24 cellular contexts compared by ENCODE assay signal in genomic region chr13:111502957-111503356, GRCh38.
A peak's percentile ranks its signal among the peaks of the same experiment; 100 is the strongest.
DNase-seq lines count a peak whose midpoint lies in the region; ATAC-seq and TF ChIP-seq lines count a peak whose summit lies in the region.
"Had no signal": no experiment of that assay in that cellular context is flagged by ENCODE, and none has a peak within 500 bp of the region (broad histone marks: within the 10 kb centered on the region; RNA-seq: fewer than 3 reads in every experiment).

No MANE protein-coding gene starts in this region.

- H3K4me3 Mint-ChIP-seq in CD4-positive, alpha-beta memory T cell = no peak overlapping the region
- H3K4me3 Mint-ChIP-seq: CD14-positive monocyte; CD4-positive, alpha-beta T cell; GM23338; HFFc6 had no signal

- H3K27ac Mint-ChIP-seq in CD4-positive, alpha-beta memory T cell = no peak overlapping the region
- no peak overlapping the region for H3K27ac Mint-ChIP-seq in activated naive CD4-positive, alpha-beta T cell treated with anti-CD3 and anti-CD28 coated beads, Interleukin-2, amount 50 U/mL, for 72 hours
- H3K27ac Mint-ChIP-seq: CD4-positive, alpha-beta T cell; GM23338; HFFc6 had no signal

- no peak for ATAC-seq in sciatic nerve
- ATAC-seq in activated naive CD4-positive, alpha-beta T cell treated with anti-CD3 and anti-CD28 coated beads, Interleukin-2, amount 50 U/mL, for 72 hours = no peak
- ATAC-seq: A549, GM23338 had no signal

- CTCF ChIA-PET in CD4-positive, alpha-beta memory T cell (lab: Charles Lee; ENCODE audit: partially characterized antibody) = no interaction called here

- no peak for TF ChIP-seq CTCF in WERI-Rb-1 (IDR thresholded peaks at IDR 0.05; ENCODE audit: low read depth, low read length)

- peaks cover 21 to 27% of the 10 kb centered on the region in 2 donors for H3K27me3 Mint-ChIP-seq in CD4-positive, alpha-beta memory T cell

- peaks cover 6 to 11% (median 7%) of the 10 kb centered on the region in 8 donors for H3K9me3 Mint-ChIP-seq in CD4-positive, alpha-beta memory T cell
- peaks cover 10 to 12% of the 10 kb centered on the region in 2 donors for H3K9me3 Mint-ChIP-seq in activated naive CD4-positive, alpha-beta T cell treated with anti-CD3 and anti-CD28 coated beads, Interleukin-2, amount 50 U/mL, for 72 hours
- H3K9me3 Mint-ChIP-seq: CD4-positive, alpha-beta T cell had no signal

- POLR2A ChIA-PET in CD4-positive, alpha-beta memory T cell (lab: Charles Lee; ENCODE audit: partially characterized antibody) = no interaction called here

- H3K27ac ChIP-seq in WERI-Rb-1 = no peak overlapping the region
- H3K27ac ChIP-seq in CD4-positive, alpha-beta memory T cell (ENCODE audit: low read depth, low read length) = no peak overlapping the region
- H3K27ac ChIP-seq: A549; BLaER1 treated with 17β-estradiol and CSF1 and Interleukin-3, amounts not matched to agents 10 nM and 100 nM had no signal

- no peaks in the 10 kb centered on the region for H3K36me3 ChIP-seq in WERI-Rb-1
- H3K36me3 ChIP-seq in CD4-positive, alpha-beta memory T cell (ENCODE audit: insufficient read depth, low read length) = no peaks in the 10 kb centered on the region
- H3K36me3 ChIP-seq: BE2C; BLaER1 treated with 17β-estradiol and CSF1 and Interleukin-3, amounts not matched to agents 10 nM and 100 nM; HAP-1 had no signal

- H3K4me1 ChIP-seq in CD4-positive, alpha-beta memory T cell (ENCODE audit: insufficient read depth, low read length) = no peaks in the 10 kb centered on the region
- H3K4me1 ChIP-seq: A549, BE2C, HAP-1 had no signal

- peaks cover 67% of the 10 kb centered on the region for H3K27me3 ChIP-seq in WERI-Rb-1 (ENCODE audit: insufficient read depth, low read depth, severe bottlenecking)
- H3K27me3 ChIP-seq in CD4-positive, alpha-beta memory T cell (ENCODE audit: insufficient read depth, low read length) = no peaks in the 10 kb centered on the region
- H3K27me3 ChIP-seq: BLaER1 treated with 17β-estradiol and CSF1 and Interleukin-3, amounts not matched to agents 10 nM and 100 nM had no signal

- H3K36me3 Mint-ChIP-seq in CD4-positive, alpha-beta memory T cell = no peaks in the 10 kb centered on the region
- H3K36me3 Mint-ChIP-seq in activated naive CD4-positive, alpha-beta T cell treated with anti-CD3 and anti-CD28 coated beads, Interleukin-2, amount 50 U/mL, for 72 hours = peaks cover 0 to 11% of the 10 kb centered on the region in 2 donors
- H3K36me3 Mint-ChIP-seq: CD14-positive monocyte had no signal

- intact Hi-C loops in sciatic nerve (cut with DNase I) = no loop called here
- intact Hi-C loops in CD4-positive, alpha-beta memory T cell (cut with micrococcal nuclease) = no loop called here

- no peak overlapping the region for H3K4me3 ChIP-seq in WERI-Rb-1 (ENCODE audit: low read depth, low read length)
- H3K4me3 ChIP-seq in CD4-positive, alpha-beta memory T cell (ENCODE audit: low read length in 2 of 2) = no peak overlapping the region
- H3K4me3 ChIP-seq: A549; BLaER1 treated with 17β-estradiol and CSF1 and Interleukin-3, amounts not matched to agents 10 nM and 100 nM; GM23338; HAP-1 had no signal

- H3K4me1 Mint-ChIP-seq in CD4-positive, alpha-beta memory T cell = no peaks in the 10 kb centered on the region
- H3K4me1 Mint-ChIP-seq: CD14-positive monocyte, GM23338 had no signal

- peak; percentile 37 for DNase-seq in activated effector memory CD4-positive, alpha-beta T cell treated with anti-CD3 and anti-CD28 coated beads, Interleukin-2, amount 50 U/mL, for 16 hours
- DNase-seq in activated effector memory CD4-positive, alpha-beta T cell treated with Interleukin-2 at 50 U/mL for 16 hours = no peak
- peak; percentile 1 for DNase-seq in WERI-Rb-1
- DNase-seq in mesenteric fat pad (ENCODE audit: low spot score) = peak; percentile 65
- peak; percentile 25 for DNase-seq in sciatic nerve (ENCODE audit: low spot score)
- no peak for DNase-seq in CD4-positive, alpha-beta memory T cell
- DNase-seq in activated naive CD4-positive, alpha-beta T cell treated with anti-CD3 and anti-CD28 coated beads, Interleukin-2, amount 50 U/mL, for 72 hours (ENCODE audit: low spot score in 2 of 2) = no peak
- DNase-seq in HPDE6-E6E7 (ENCODE audit: extremely low spot score) = no peak
- DNase-seq: 8988T; ACHN; AML-193; BE2C; Calu3; CD4-positive, alpha-beta T cell; COR-L47; DMS53; DMS79 treated with DMSO at 0.1 percent for 48 hours; GF-D8; HFFc6 had no signal

- peaks cover 16% of the 10 kb centered on the region for H3K9me3 ChIP-seq in WERI-Rb-1 (ENCODE audit: severe bottlenecking)
- no peaks in the 10 kb centered on the region for H3K9me3 ChIP-seq in CD4-positive, alpha-beta memory T cell (ENCODE audit: control insufficient read depth in 1 of 2, low read length in 2 of 2)
- H3K9me3 ChIP-seq: A549, BE2C, HAP-1 had no signal

Comparison
In these comparisons a context has a peak if more than half of its experiments do, and no peak if none do; other contexts are left out.
1. DNase-seq: peak in activated effector memory CD4-positive, alpha-beta T cell treated with anti-CD3 and anti-CD28 coated beads, Interleukin-2, amount 50 U/mL, for 16 hours (single experiment), WERI-Rb-1 (single experiment), mesenteric fat pad (single experiment) and sciatic nerve (single experiment); none in activated effector memory CD4-positive, alpha-beta T cell treated with Interleukin-2 at 50 U/mL for 16 hours (single experiment), CD4-positive, alpha-beta memory T cell (0 of 5), activated naive CD4-positive, alpha-beta T cell treated with anti-CD3 and anti-CD28 coated beads, Interleukin-2, amount 50 U/mL, for 72 hours (0 of 2) and HPDE6-E6E7 (single experiment).